ENCODE assay signal across 1 cellular context in the genomic region with DNA sequence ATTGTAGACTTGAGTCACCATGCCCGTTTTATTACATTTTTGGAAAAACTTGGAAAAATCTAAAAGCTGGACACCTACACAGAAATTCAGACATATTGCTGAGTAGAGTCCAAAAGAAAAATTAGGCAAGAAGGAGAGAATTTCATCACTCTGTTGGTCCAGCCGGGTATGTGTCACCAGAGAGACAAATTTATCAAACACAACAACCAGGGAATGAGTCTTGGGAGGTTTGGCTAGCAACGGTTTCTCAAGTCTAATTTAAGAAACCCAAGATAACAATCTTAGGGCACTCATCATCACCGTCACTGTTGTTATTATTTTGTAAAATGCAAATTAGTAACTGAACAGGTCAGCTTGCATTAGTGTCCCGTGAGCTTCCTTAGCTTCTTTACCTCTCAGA.
TF ChIP-seq lines count a peak whose summit lies in the region.

No MANE protein-coding gene starts in this region.

TF ChIP-seq in HepG2, 621 proteins besides CTCF, POLR2A, EP300 and RAD21:
- 0 out of 2 replicates have a peak, but pooled peaks have one; percentile 17 for TF ChIP-seq CEBPB (IDR thresholded peaks at IDR 0.05; ENCODE audit: borderline replicate concordance, low read depth, low read length)
- TF ChIP-seq ZFX (CRISPR knock-in tag; IDR thresholded peaks at IDR 0.05; ENCODE audit: low read depth): no peak
